10 cellular contexts compared by ENCODE assay signal in the genomic region with DNA sequence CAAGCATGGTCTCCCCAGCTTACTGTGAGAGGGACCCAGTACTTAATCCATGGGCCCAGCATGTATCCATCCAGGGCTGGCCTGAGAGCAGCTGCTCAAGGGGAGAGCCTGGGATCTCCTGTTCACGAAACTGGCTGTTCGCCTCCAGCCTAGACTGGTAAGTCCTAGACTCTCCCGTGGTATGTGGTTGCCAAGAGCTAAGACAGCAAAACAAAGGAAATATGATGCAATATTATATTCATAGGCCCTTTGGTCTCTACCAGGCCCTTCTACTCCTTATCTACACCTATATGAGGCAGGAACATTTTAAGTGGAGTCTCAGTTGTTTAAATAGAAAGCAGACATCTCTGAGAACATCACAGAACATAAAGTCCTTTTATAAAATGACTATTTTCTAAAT. TPM values are rescaled to one million over a fixed set of nuclear protein-coding genes. Genes with fewer than 3 reads are reported as not detected.
A peak's percentile ranks its signal among the peaks of the same experiment; 100 is the strongest.
DNase-seq lines count a peak whose midpoint lies in the region; ATAC-seq and TF ChIP-seq lines count a peak whose summit lies in the region.
"Had no signal": no experiment of that assay in that cellular context is flagged by ENCODE, and none has a peak within 500 bp of the region (broad histone marks: within the 10 kb centered on the region; RNA-seq: fewer than 3 reads in every experiment).

No MANE protein-coding gene starts in this region.

- CTCF ChIA-PET in IMR-90 (lab: Yijun Ruan, JAX) = no interaction called here
- CTCF ChIA-PET in HEK293T (lab: Yijun Ruan, JAX) = no interaction called here

- H3K4me3 ChIP-seq in IMR-90 (ENCODE audit: insufficient read depth, low read depth, low read length) = no peak overlapping the region
- H3K4me3 ChIP-seq in neuronal stem cell (ENCODE audit: low read length in 2 of 2) = no peak overlapping the region
- H3K4me3 ChIP-seq: BLaER1 treated with 17β-estradiol and CSF1 and Interleukin-3, amounts not matched to agents 10 nM and 100 nM had no signal

- H3K4me2 ChIP-seq in IMR-90 (ENCODE audit: low read depth, low read length) = no peak overlapping the region
- no peak overlapping the region for H3K4me2 ChIP-seq in neuronal stem cell (ENCODE audit: insufficient read depth, low read length, poor library complexity, severe bottlenecking)

- no peak overlapping the region for H3K56ac ChIP-seq in IMR-90 (ENCODE audit: extremely low read depth, insufficient read depth, low read length)

- H4K91ac ChIP-seq in IMR-90 (ENCODE audit: insufficient read depth, low read depth, low read length) = no peak overlapping the region
- H4K91ac ChIP-seq in neuronal stem cell (ENCODE audit: low read depth, low read length, poor library complexity) = no peak overlapping the region

- no peak overlapping the region for H3K23ac ChIP-seq in IMR-90 (ENCODE audit: low read depth, low read length)
- H3K23ac ChIP-seq in neuronal stem cell (ENCODE audit: low read depth, low read length, poor library complexity) = no peak overlapping the region

- H3K4ac ChIP-seq in IMR-90 (ENCODE audit: low read depth, low read length) (no peak overlapping the region), neuronal stem cell (ENCODE audit: low read length) (no peak overlapping the region)

- H3K9ac ChIP-seq in IMR-90 (ENCODE audit: low read depth, low read length) (no peak overlapping the region), neuronal stem cell (ENCODE audit: low read depth, low read length, poor library complexity) (no peak overlapping the region)
- H3K9ac ChIP-seq: BLaER1 treated with 17β-estradiol and CSF1 and Interleukin-3, amounts not matched to agents 10 nM and 100 nM had no signal

- H3K9me3 Mint-ChIP-seq in activated T-cell treated with anti-CD3 and anti-CD28 coated beads, Interleukin-2, amount 50 U/mL, for 24 hours = no peaks in the 10 kb centered on the region

- H3K18ac ChIP-seq in IMR-90 (ENCODE audit: low read depth, low read length) (no peak overlapping the region), neuronal stem cell (ENCODE audit: low read length) (no peak overlapping the region)

- no peaks in the 10 kb centered on the region for H4K20me1 ChIP-seq in IMR-90 (ENCODE audit: insufficient read depth, low read length)
- H4K20me1 ChIP-seq: BLaER1 treated with 17β-estradiol and CSF1 and Interleukin-3, amounts not matched to agents 10 nM and 100 nM had no signal

- H3K4me1 ChIP-seq in IMR-90 (ENCODE audit: control insufficient read depth, insufficient read depth, low read length) (no peaks in the 10 kb centered on the region), neuronal stem cell (ENCODE audit: control insufficient read depth in 2 of 2, insufficient read depth in 1 of 2, low read depth in 1 of 2, low read length in 2 of 2) (no peaks in the 10 kb centered on the region)

- H3K4me3 Mint-ChIP-seq in activated T-cell treated with anti-CD3 and anti-CD28 coated beads, Interleukin-2, amount 50 U/mL, for 24 hours = no peak overlapping the region

- BruUV-seq in IMR-90 (replicated peaks; lab: Mats Ljungman, UMichigan) = no TSS peak

- H3K9me3 ChIP-seq in IMR-90 (ENCODE audit: control insufficient read depth, insufficient read depth, low read length) (no peaks in the 10 kb centered on the region), neuronal stem cell (replicated peaks in 1 of 2; ENCODE audit: control insufficient read depth in 2 of 2, insufficient read depth in 1 of 2, low read depth in 1 of 2, low read length in 2 of 2) (no peaks in the 10 kb centered on the region)
- H3K9me3 ChIP-seq: BLaER1 treated with 17β-estradiol and CSF1 and Interleukin-3, amounts not matched to agents 10 nM and 100 nM had no signal

- no peak overlapping the region for H4K5ac ChIP-seq in IMR-90 (ENCODE audit: low read depth, low read length)

- H2BK20ac ChIP-seq in IMR-90 (ENCODE audit: low read depth, low read length) = no peak overlapping the region

- H3K79me1 ChIP-seq in IMR-90 (ENCODE audit: low read depth in 1 of 2, low read length in 2 of 2) = no peaks in the 10 kb centered on the region
- no peaks in the 10 kb centered on the region for H3K79me1 ChIP-seq in neuronal stem cell (ENCODE audit: low read depth, low read length)

- H2BK15ac ChIP-seq in IMR-90 (ENCODE audit: low read depth, low read length) (no peak overlapping the region), neuronal stem cell (ENCODE audit: low read length) (no peak overlapping the region)

- no peak overlapping the region for H3K14ac ChIP-seq in IMR-90 (replicated peaks; ENCODE audit: low read depth, low read length)
- no peak overlapping the region for H3K14ac ChIP-seq in neuronal stem cell (ENCODE audit: low read length)

- no peak overlapping the region for H2AK5ac ChIP-seq in IMR-90 (ENCODE audit: low read depth, low read length)
- no peak overlapping the region for H2AK5ac ChIP-seq in neuronal stem cell (ENCODE audit: low read depth, low read length)

- H3K4me1 Mint-ChIP-seq in activated T-cell treated with anti-CD3 and anti-CD28 coated beads, Interleukin-2, amount 50 U/mL, for 24 hours (ENCODE audit: low read depth) = peaks cover 32% of the 10 kb centered on the region

- intact Hi-C loops in IMR-90 (cut with micrococcal nuclease) = no loop called here

- ATAC-seq in IMR-90 (ENCODE audit: low read depth) = no peak

- peaks cover 3% of the 10 kb centered on the region for H3K27me3 Mint-ChIP-seq in activated T-cell treated with anti-CD3 and anti-CD28 coated beads, Interleukin-2, amount 50 U/mL, for 24 hours

- H2BK120ac ChIP-seq in IMR-90 (ENCODE audit: low read depth, low read length) = no peak overlapping the region
- H2BK120ac ChIP-seq in neuronal stem cell (ENCODE audit: low read depth, low read length) = no peak overlapping the region

- POLR2A ChIA-PET in IMR-90 (lab: Charles Lee; ENCODE audit: unreplicated experiment) (no interaction called here), HEK293T (lab: Yijun Ruan, JAX) (no interaction called here)

- H3K27ac Mint-ChIP-seq in activated T-cell treated with anti-CD3 and anti-CD28 coated beads, Interleukin-2, amount 50 U/mL, for 24 hours = no peak overlapping the region

- H2AFZ ChIP-seq in IMR-90 (replicated peaks; ENCODE audit: low read length, poor library complexity) (no peak overlapping the region), neuronal stem cell (ENCODE audit: low read length) (no peak overlapping the region)

- H3K27ac ChIP-seq in IMR-90 (ENCODE audit: insufficient read depth, low read length) (no peak overlapping the region), substantia nigra (ENCODE audit: low read depth, low read length, poor library complexity, severe bottlenecking) (no peak overlapping the region), neuronal stem cell (replicated peaks; ENCODE audit: low read length) (no peak overlapping the region)
- H3K27ac ChIP-seq: BLaER1 treated with 17β-estradiol and CSF1 and Interleukin-3, amounts not matched to agents 10 nM and 100 nM had no signal

- no peaks in the 10 kb centered on the region for H3K36me3 ChIP-seq in IMR-90 (ENCODE audit: control insufficient read depth, insufficient read depth, low read length)
- no peaks in the 10 kb centered on the region for H3K36me3 ChIP-seq in neuronal stem cell (replicated peaks in 1 of 2; ENCODE audit: control insufficient read depth in 2 of 2, insufficient read depth in 2 of 2, low read length in 2 of 2)

- in situ Hi-C loops in IMR-90 (cut with MboI; ENCODE audit: low sequenced_read_pairs) = no loop called here

- H2BK12ac ChIP-seq in neuronal stem cell (ENCODE audit: low read length) = no peak overlapping the region

- TF ChIP-seq CTCF in IMR-90 (conservative IDR thresholded peaks at IDR 0.05; ENCODE audit: low read depth, low read length) = no peak

- no peak overlapping the region for H2AK9ac ChIP-seq in IMR-90 (replicated peaks; ENCODE audit: low read depth, low read length, poor library complexity)

- H4K8ac ChIP-seq in IMR-90 (ENCODE audit: low read depth in 2 of 2, low read length in 2 of 2) (no peak overlapping the region), neuronal stem cell (ENCODE audit: low read depth, low read length) (no peak overlapping the region)

- TF ChIP-seq RAD21 in IMR-90 (IDR thresholded peaks at IDR 0.05; ENCODE audit: low read length) = no peak

- DNase-seq in AG08395 (ENCODE audit: low spot score) (peak; percentile 37), IMR-90 (no peak), fibroblast of the conjunctiva (ENCODE audit: low read depth) (peak; percentile 27), kidney tubule cell (ENCODE audit: low spot score) (no peak), HEK293T (ENCODE audit: extremely low spot score) (no peak), substantia nigra (lab: John Stamatoyannopoulos, UW) (no peak), neuronal stem cell (ENCODE audit: low spot score) (no peak)
- DNase-seq in activated T-cell treated with anti-CD3 and anti-CD28 coated beads, Interleukin-2, amount 50 U/mL, for 24 hours = peak; percentile 38
- DNase-seq: NCI-H2081 had no signal

- dilution Hi-C loops in IMR-90 (cut with HindIII; ENCODE audit: low sequenced_read_pairs, unreplicated experiment) = no loop called here

- no peak overlapping the region for H2BK5ac ChIP-seq in IMR-90 (ENCODE audit: low read depth, low read length, poor library complexity, severe bottlenecking)
- H2BK5ac ChIP-seq in neuronal stem cell (ENCODE audit: low read length) = no peak overlapping the region

- TF ChIP-seq POLR2A in IMR-90 (IDR thresholded peaks at IDR 0.05; ENCODE audit: low read depth, low read length) = no peak

- no peaks in the 10 kb centered on the region for H3K36me3 Mint-ChIP-seq in activated T-cell treated with anti-CD3 and anti-CD28 coated beads, Interleukin-2, amount 50 U/mL, for 24 hours (ENCODE audit: low read depth)

- H3K9me1 ChIP-seq in IMR-90 (ENCODE audit: insufficient read depth, low read length) = no peaks in the 10 kb centered on the region

- H3K27me3 ChIP-seq in IMR-90 (ENCODE audit: control insufficient read depth, insufficient read depth, low read length) (peaks cover 51% of the 10 kb centered on the region), neuronal stem cell (ENCODE audit: control insufficient read depth in 3 of 3, insufficient read depth in 3 of 3, low read depth in 1 of 3, low read length in 3 of 3) (no peaks in the 10 kb centered on the region)
- H3K27me3 ChIP-seq: BLaER1 treated with 17β-estradiol and CSF1 and Interleukin-3, amounts not matched to agents 10 nM and 100 nM had no signal

- WGBS in IMR-90 (ENCODE audit: extremely low coverage in 2 of 2, insufficient read length in 1 of 2), 2 experiments = no CpG with 5 or more reads among the region's 3 CpGs
- no CpG with 5 or more reads among the region's 3 CpGs for WGBS in neuronal stem cell (ENCODE audit: extremely low coverage in 2 of 2, insufficient read length in 2 of 2, insufficient replicate concordance in 1 of 2), 2 donors

TF ChIP-seq in IMR-90, 13 proteins besides CTCF, POLR2A, EP300 and RAD21:
- TF ChIP-seq CEBPB (IDR thresholded peaks at IDR 0.05; ENCODE audit: low read depth, low read length) (peak; percentile 72), MAFK (IDR thresholded peaks at IDR 0.05; ENCODE audit: low read depth, low read length) (no peak)

TF ChIP-seq in HEK293T, 16 proteins besides CTCF, POLR2A, EP300 and RAD21 (continues in another document):
- TF ChIP-seq L3MBTL2 (conservative IDR thresholded peaks at IDR 0.05) (no peak), ARNT (IDR thresholded peaks at IDR 0.05) (no peak)

RNA-seq across cellular contexts. Expression of a gene that starts 28.9 kb away (rescaled TPM):
- 50.5 and 81.9 TPM in 2 replicates for total RNA-seq in IMR-90 (2012; rRNA removed)
- polyA plus RNA-seq in IMR-90 (2012; rRNA removed) = 30.6 and 40.5 TPM in 2 replicates
- polyA plus RNA-seq in IMR-90 (2012; cell fraction: cytosol; rRNA removed) = 8.4 and 11.5 TPM in 2 replicates
- 9.1 and 33.6 TPM in 2 replicates for polyA plus RNA-seq in IMR-90 (2012; cell fraction: nucleus; rRNA removed; ENCODE audit: low replicate concordance)
- polyA plus RNA-seq in neuronal stem cell (2013, experiment 1 of 2) = 5.4 TPM
- polyA plus RNA-seq in neuronal stem cell (2013, experiment 2 of 2) = 5.6 TPM

Comparison
In these comparisons a context has a peak if more than half of its experiments do, and no peak if none do; other contexts are left out.
1. DNase-seq: peak in AG08395 (single experiment), activated T-cell treated with anti-CD3 and anti-CD28 coated beads, Interleukin-2, amount 50 U/mL, for 24 hours (single experiment) and fibroblast of the conjunctiva (single experiment); none in IMR-90 (single experiment), kidney tubule cell (single experiment), HEK293T (single experiment), substantia nigra (0 of 49) and neuronal stem cell (single experiment).